ENCODE assay signal across 8 cellular contexts in the genomic region with DNA sequence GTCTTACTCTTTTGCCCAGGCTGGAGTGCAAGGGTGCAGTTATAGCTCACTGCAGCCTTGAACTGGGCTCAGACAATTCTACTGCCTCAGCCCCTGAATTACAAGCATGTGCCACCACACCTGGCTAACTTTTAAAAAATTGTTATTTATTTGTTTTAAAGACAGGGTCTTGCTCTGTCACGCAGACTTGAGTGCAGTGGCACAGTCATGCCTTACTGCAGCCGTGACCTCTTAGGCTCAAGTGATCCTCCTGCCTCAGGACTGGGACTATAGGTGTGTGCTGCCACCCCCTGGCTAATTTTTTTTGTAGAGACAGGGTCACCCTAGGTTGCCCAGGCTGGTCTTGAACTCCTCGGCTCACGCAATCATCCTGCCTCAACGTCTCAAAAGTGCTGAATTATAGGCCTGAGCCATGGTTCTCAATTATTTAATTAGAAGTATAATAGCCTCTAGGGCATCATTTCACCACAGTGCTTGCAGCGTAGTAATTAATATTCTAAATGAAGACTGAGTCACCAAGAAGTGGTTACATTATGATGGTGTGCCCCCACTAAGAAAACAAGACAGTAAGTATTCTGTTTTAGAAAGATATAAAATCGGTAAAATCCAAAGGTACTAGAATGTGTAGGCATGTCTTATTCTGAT.
A peak's percentile ranks its signal among the peaks of the same experiment; 100 is the strongest.
DNase-seq lines count a peak whose midpoint lies in the region; ATAC-seq, FAIRE-seq and TF ChIP-seq lines count a peak whose summit lies in the region.

No MANE protein-coding gene starts in this region.

- intact Hi-C loops in pancreas (cut with DNase I): no loop called here

- H3K4me3 ChIP-seq in pancreas: no peak overlapping the region

- peak; percentile 28 for DNase-seq in Daoy (ENCODE audit: low read depth)
- peak; percentile 56 for DNase-seq in M059J (ENCODE audit: low read depth)
- DNase-seq in activated CD4-positive, alpha-beta T cell treated with anti-CD3 and anti-CD28 coated beads, Interleukin-2, amount 50 U/mL, for 1 hour: peak; percentile 29
- peak; percentile 46 to 62 for DNase-seq in erythroblast (lab: John Stamatoyannopoulos, UW)
- DNase-seq in pancreas: peak in 3 of 6 donors; percentile 47 to 54 (median 53)
- no peak for DNase-seq in NCI-H2227 treated with DMSO at 0.1 percent for 48 hours (lab: John Stamatoyannopoulos, UW)
- DNase-seq in hepatic stellate cell (ENCODE audit: low spot score): no peak

- FAIRE-seq in pancreas (lab: Jason Lieb, UNC): no peak

- peak overlapping the region in 1 of 4 donors; percentile 28 for H3K27ac ChIP-seq in pancreas

- peak; percentile 74 for ATAC-seq in GM21360 (IDR thresholded peaks at IDR 0.05; ENCODE audit: unreplicated experiment)
- ATAC-seq in pancreas: peak; percentile 82 to 94 (median 92)

- H3K27me3 ChIP-seq in pancreas: no peaks in the 10 kb centered on the region

- no peaks in the 10 kb centered on the region for H3K36me3 ChIP-seq in pancreas

- 41% methylated on average over 7 of the region's 7 CpGs for WGBS in pancreas, 2 donors

- peak in 3 of 4 donors; percentile 19 to 27 (median 26) for TF ChIP-seq CTCF in pancreas (IDR thresholded peaks at IDR 0.05)

- no peak for TF ChIP-seq POLR2A in erythroblast (IDR thresholded peaks at IDR 0.05; ENCODE audit: low read length)

- H3K4me1 ChIP-seq in pancreas: peaks cover 8 to 32% (median 25%) of the 10 kb centered on the region in 3 donors

- H3K9me3 ChIP-seq in pancreas: no peaks in the 10 kb centered on the region

Comparison
In these comparisons a context has a peak if more than half of its experiments do, and no peak if none do; other contexts are left out.
1. DNase-seq: peak in Daoy (single experiment), M059J (single experiment), activated CD4-positive, alpha-beta T cell treated with anti-CD3 and anti-CD28 coated beads, Interleukin-2, amount 50 U/mL, for 1 hour (single experiment) and erythroblast (2 of 2); none in NCI-H2227 treated with DMSO at 0.1 percent for 48 hours (single experiment) and hepatic stellate cell (single experiment).